ENCODE assay signal across 11 cellular contexts in genomic region chr5:2093859-2094615, GRCh38.
A peak's percentile ranks its signal among the peaks of the same experiment; 100 is the strongest.
DNase-seq lines count a peak whose midpoint lies in the region; ATAC-seq and TF ChIP-seq lines count a peak whose summit lies in the region.
"Had no signal": no experiment of that assay in that cellular context is flagged by ENCODE, and none has a peak within 500 bp of the region (broad histone marks: within the 10 kb centered on the region; RNA-seq: fewer than 3 reads in every experiment).

No MANE protein-coding gene starts in this region.

- TF ChIP-seq EP300 in upper lobe of left lung (IDR thresholded peaks at IDR 0.05): no peak

- H3K27ac ChIP-seq in upper lobe of left lung: peak overlapping the region in 3 of 4 donors; percentile 13 to 67 (median 62)
- H3K27ac ChIP-seq in testis: peak overlapping the region in 1 of 2 donors; percentile 63

- 78 to 83% methylated on average over 24 of the region's 24 CpGs for WGBS in upper lobe of left lung, 2 donors
- WGBS in testis, 2 donors: 73 to 86% methylated on average over 24 of the region's 24 CpGs

- H3K4me1 ChIP-seq in upper lobe of left lung: no peaks in the 10 kb centered on the region
- H3K4me1 ChIP-seq in testis: no peaks in the 10 kb centered on the region

- ATAC-seq in upper lobe of left lung (ENCODE audit: low FRiP score in 2 of 2): peak; percentile 58 to 84
- no peak for ATAC-seq in GM19395 (IDR thresholded peaks at IDR 0.05; ENCODE audit: unreplicated experiment)
- ATAC-seq in HG03378 (IDR thresholded peaks at IDR 0.05; ENCODE audit: unreplicated experiment): no peak

- TF ChIP-seq POLR2A in upper lobe of left lung (IDR thresholded peaks at IDR 0.05) (no peak), testis (IDR thresholded peaks at IDR 0.05) (no peak)

- H3K9me3 ChIP-seq in upper lobe of left lung (no peaks in the 10 kb centered on the region), testis (no peaks in the 10 kb centered on the region)

- no peak overlapping the region for H3K4me3 ChIP-seq in epithelial cell of esophagus (ENCODE audit: low read length)
- H3K4me3 ChIP-seq in upper lobe of left lung: no peak overlapping the region
- no peak overlapping the region for H3K4me3 ChIP-seq in testis

- H3K27me3 ChIP-seq in upper lobe of left lung (no peaks in the 10 kb centered on the region), testis (no peaks in the 10 kb centered on the region)

- intact Hi-C loops in testis (cut with DNase I; ENCODE audit: low total_unique reads): no loop called here

- no peak for TF ChIP-seq CTCF in epithelial cell of esophagus (IDR thresholded peaks at IDR 0.05; ENCODE audit: insufficient read depth, low read depth, low read length, missing control alignments)
- TF ChIP-seq CTCF in upper lobe of left lung (IDR thresholded peaks at IDR 0.05): no peak
- TF ChIP-seq CTCF in testis (IDR thresholded peaks at IDR 0.05): no peak

- DNase-seq in RKO (ENCODE audit: low spot score) (peak; percentile 76), epithelial cell of esophagus (ENCODE audit: low read depth) (peak; percentile 82), lung microvascular endothelial cell (ENCODE audit: low read depth in 2 of 2) (peak; percentile 79 to 83), upper lobe of left lung (peak in 1 of 2 donors; percentile 69), testis (no peak)
- no peak for DNase-seq in stimulated activated CD4-positive, alpha-beta T cell treated with anti-CD3 and anti-CD28 coated beads, Interleukin-2, amount 100 ng/mL, for 48 hours
- DNase-seq: DMS79 treated with DMSO at 0.1 percent for 48 hours, NCI-H1048, NCI-H82 had no signal

- H3K36me3 ChIP-seq in upper lobe of left lung: no peaks in the 10 kb centered on the region
- no peaks in the 10 kb centered on the region for H3K36me3 ChIP-seq in testis (ENCODE audit: low read depth, missing control alignments)

Comparison
In these comparisons a context has a peak if more than half of its experiments do, and no peak if none do; other contexts are left out.
1. DNase-seq: peak in RKO (single experiment), epithelial cell of esophagus (single experiment) and lung microvascular endothelial cell (2 of 2); none in stimulated activated CD4-positive, alpha-beta T cell treated with anti-CD3 and anti-CD28 coated beads, Interleukin-2, amount 100 ng/mL, for 48 hours (0 of 2) and testis (single experiment).
2. ATAC-seq: peak in upper lobe of left lung (2 of 2); none in GM19395 (single experiment) and HG03378 (single experiment).